ENCODE assay signal across 11 cellular contexts in the genomic region with DNA sequence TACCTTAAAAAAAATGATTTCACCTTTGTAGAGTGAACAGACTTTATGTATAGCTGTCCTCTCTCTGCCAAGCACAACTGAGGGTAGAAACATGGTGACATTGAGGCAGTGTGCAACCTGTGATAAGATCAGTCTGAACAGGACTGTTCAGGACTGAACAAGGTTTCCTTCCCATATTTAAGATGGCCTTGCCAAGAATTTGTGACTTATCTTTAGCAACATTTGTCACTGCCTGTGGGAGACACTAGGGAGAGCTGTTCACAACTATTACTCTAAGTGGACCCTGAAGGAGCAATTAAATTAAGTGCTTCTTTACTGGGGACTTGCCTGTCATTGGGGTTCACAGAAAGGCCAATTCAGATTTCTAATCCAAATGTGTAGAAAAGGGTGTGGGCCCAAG. TPM values are rescaled to one million over a fixed set of nuclear protein-coding genes. Genes with fewer than 3 reads are reported as not detected.
A peak's percentile ranks its signal among the peaks of the same experiment; 100 is the strongest.
DNase-seq lines count a peak whose midpoint lies in the region; ATAC-seq, FAIRE-seq and TF ChIP-seq lines count a peak whose summit lies in the region.
"Had no signal": no experiment of that assay in that cellular context is flagged by ENCODE, and none has a peak within 500 bp of the region (broad histone marks: within the 10 kb centered on the region; RNA-seq: fewer than 3 reads in every experiment).

No MANE protein-coding gene starts in this region.

- peak; percentile 37; the same call in 1 of the 2 replicates for TF ChIP-seq RAD21 in HCT116 (IDR thresholded peaks at IDR 0.05; ENCODE audit: low read depth)
- TF ChIP-seq RAD21 in HepG2 (CRISPR knock-in tag; IDR thresholded peaks at IDR 0.05), result no peak

- DNase-seq in GM12864 (ENCODE audit: low read depth) (peak; percentile 15), HCT116 (ENCODE audit: low read depth, low spot score) (peak; percentile 2), OCI-M1 (lab: John Stamatoyannopoulos, UW) (peak; percentile 74), HepG2 (ENCODE audit: low spot score) (no peak), HAP-1 (ENCODE audit: low spot score in 2 of 2) (no peak), activated gamma-delta T cell treated with Interleukin-2 at 50 U/mL for 16 hours (no peak)
- DNase-seq in activated T-cell treated with anti-CD3 and anti-CD28 coated beads, Interleukin-2, amount 50 U/mL, for 4 hours, result no peak

- H2AFZ ChIP-seq in HCT116 (ENCODE audit: low read depth, low read length, poor library complexity, severe bottlenecking), result no peak overlapping the region
- no peak overlapping the region for H2AFZ ChIP-seq in HepG2 (ENCODE audit: low read length)

- no peak for FAIRE-seq in HepG2 (lab: Jason Lieb, UNC)

- H3K4me1 ChIP-seq in HCT116 (ENCODE audit: control insufficient read depth in 1 of 2, insufficient read depth in 2 of 2, low read length in 2 of 2) (no peaks in the 10 kb centered on the region), HepG2 (ENCODE audit: insufficient read depth, low read length) (no peaks in the 10 kb centered on the region), HAP-1 (no peaks in the 10 kb centered on the region)

- peak; percentile 38 for TF ChIP-seq CTCF in GM12864 (IDR thresholded peaks at IDR 0.05; ENCODE audit: low read depth, low read length, missing control alignments)
- peak; percentile 9 to 36 (median 23); a peak in 3 of 6 replicates for TF ChIP-seq CTCF in HCT116 (IDR thresholded peaks at IDR 0.05 in 2 of 3, conservative IDR thresholded peaks at IDR 0.05 in 1 of 3; ENCODE audit: borderline replicate concordance in 1 of 3, insufficient read depth in 1 of 3, low read depth in 2 of 3, low read length in 2 of 3)
- no peak for TF ChIP-seq CTCF in HepG2 (CRISPR knock-in tag; IDR thresholded peaks at IDR 0.05)

- H3K4me2 ChIP-seq in HCT116 (ENCODE audit: low read length) (no peak overlapping the region), HepG2 (ENCODE audit: low read depth, low read length) (no peak overlapping the region)

- no peaks in the 10 kb centered on the region; the same call in 1 of the 2 replicates for H3K27me3 ChIP-seq in HCT116 (ENCODE audit: insufficient read depth, low read length)
- peaks cover 2 to 4% of the 10 kb centered on the region in 2 experiments; a peak in 3 of 5 replicates for H3K27me3 ChIP-seq in HepG2 (ENCODE audit: control insufficient read depth in 1 of 2, insufficient read depth in 2 of 2, low read length in 2 of 2)
- no peaks in the 10 kb centered on the region for H3K27me3 ChIP-seq in HAP-1 (ENCODE audit: low read depth)

- peak; percentile 54 for ATAC-seq in HCT116
- ATAC-seq in HepG2, result no peak
- ATAC-seq in activated T-cell treated with anti-CD3 and anti-CD28 coated beads, Interleukin-2, amount 50 U/mL, for 4 hours, result no peak
- ATAC-seq in HG03135 (IDR thresholded peaks at IDR 0.05; ENCODE audit: unreplicated experiment), result no peak

- H3K9me3 Mint-ChIP-seq in activated T-cell treated with anti-CD3 and anti-CD28 coated beads, Interleukin-2, amount 50 U/mL, for 4 hours, result peaks cover 26% of the 10 kb centered on the region

- CTCF ChIA-PET in HCT116 (lab: Charles Lee) (interaction anchor here (0.6 kb wide), 1 partner anchor 59 kb away, joined by 3 read pairs; no protein-coding TSS in a partner anchor), HepG2 (lab: Yijun Ruan, JAX; ENCODE audit: low intra/inter-chr PET ratio, low total read pairs) (no interaction called here)

- no peak for TF ChIP-seq POLR2A in HCT116 (IDR thresholded peaks at IDR 0.05; ENCODE audit: borderline replicate concordance, extremely low read depth, insufficient read depth, insufficient read length)
- TF ChIP-seq POLR2A in HepG2 (IDR thresholded peaks at IDR 0.05; ENCODE audit: insufficient read depth in 1 of 2, low read depth in 2 of 2, low read length in 2 of 2), result no peak

- no TSS peak for BruUV-seq in HCT116 (replicated peaks; lab: Mats Ljungman, UMichigan)
- no TSS peak for BruUV-seq in HepG2 (replicated peaks; lab: Mats Ljungman, UMichigan)

- POLR2A ChIA-PET in HCT116 (lab: Charles Lee) (no interaction called here), HepG2 (lab: Yijun Ruan, JAX) (no interaction called here)

- H3K36me3 Mint-ChIP-seq in activated T-cell treated with anti-CD3 and anti-CD28 coated beads, Interleukin-2, amount 50 U/mL, for 4 hours (ENCODE audit: insufficient read depth), result no peaks in the 10 kb centered on the region

- H4K20me1 ChIP-seq in HCT116 (ENCODE audit: insufficient read depth), result no peaks in the 10 kb centered on the region
- no peaks in the 10 kb centered on the region for H4K20me1 ChIP-seq in HepG2 (ENCODE audit: insufficient read depth, low read length)

- H3K4me3 ChIP-seq in GM12864 (ENCODE audit: low read depth, low read length) (no peak overlapping the region), HCT116 (replicated peaks in 1 of 2; ENCODE audit: low read depth in 1 of 2, low read length in 2 of 2) (no peak overlapping the region), HepG2 (replicated peaks in 1 of 3; ENCODE audit: insufficient read depth in 1 of 3, low read depth in 2 of 3, low read length in 3 of 3) (no peak overlapping the region), HAP-1 (no peak overlapping the region)
- H3K4me3 ChIP-seq: coronary artery had no signal

- H3K27ac ChIP-seq in HCT116 (ENCODE audit: low read depth, low read length), result no peak overlapping the region
- H3K27ac ChIP-seq in HepG2 (ENCODE audit: extremely low read length, insufficient read depth, low read length), result no peak overlapping the region
- H3K27ac ChIP-seq: coronary artery had no signal

- intact Hi-C loops in HCT116 (cut with micrococcal nuclease), result no loop called here
- intact Hi-C loops in HepG2 (cut with micrococcal nuclease; ENCODE audit: unreplicated experiment), result no loop called here

- no peaks in the 10 kb centered on the region for H3K9me2 ChIP-seq in HCT116 (ENCODE audit: insufficient read depth)

- H3K36me3 ChIP-seq in HCT116 (ENCODE audit: control insufficient read depth in 1 of 2, insufficient read depth in 2 of 2, low read length in 2 of 2) (no peaks in the 10 kb centered on the region), HepG2 (replicated peaks in 1 of 2; ENCODE audit: control insufficient read depth in 1 of 2, insufficient read depth in 2 of 2, low read length in 2 of 2) (no peaks in the 10 kb centered on the region), HAP-1 (replicated peaks) (no peaks in the 10 kb centered on the region)

- no peaks in the 10 kb centered on the region for H3K79me2 ChIP-seq in HCT116 (ENCODE audit: insufficient read depth, low read length)
- no peaks in the 10 kb centered on the region for H3K79me2 ChIP-seq in HepG2 (ENCODE audit: insufficient read depth, low read length)

- H3K9me3 ChIP-seq in HCT116 (ENCODE audit: control insufficient read depth in 1 of 2, insufficient read depth in 1 of 2, low read depth in 1 of 2, low read length in 2 of 2) (no peaks in the 10 kb centered on the region), HepG2 (ENCODE audit: low read length) (no peaks in the 10 kb centered on the region), HAP-1 (no peaks in the 10 kb centered on the region; the same call in 1 of the 2 replicates)

- no peaks in the 10 kb centered on the region for H3K4me1 Mint-ChIP-seq in activated T-cell treated with anti-CD3 and anti-CD28 coated beads, Interleukin-2, amount 50 U/mL, for 4 hours (ENCODE audit: low read depth)

- H3K27me3 Mint-ChIP-seq in activated T-cell treated with anti-CD3 and anti-CD28 coated beads, Interleukin-2, amount 50 U/mL, for 4 hours (ENCODE audit: low read depth), result peaks cover 9% of the 10 kb centered on the region

- RAD21 ChIA-PET in HCT116 (lab: Charles Lee; ENCODE audit: low non-redundant PET in 1 of 2, low total read pairs in 2 of 2, uncharacterized antibody in 2 of 2, unreplicated experiment in 2 of 2), result no interaction called here

- TF ChIP-seq EP300 in HepG2 (IDR thresholded peaks at IDR 0.05; ENCODE audit: low read depth in 2 of 2, low read length in 2 of 2), result no peak
- TF ChIP-seq EP300 in HepG2 (CRISPR knock-in tag; IDR thresholded peaks at IDR 0.05; ENCODE audit: borderline replicate concordance), result no peak

- no peak overlapping the region for H3K4me3 Mint-ChIP-seq in activated T-cell treated with anti-CD3 and anti-CD28 coated beads, Interleukin-2, amount 50 U/mL, for 4 hours

- no peak overlapping the region for H3K9ac ChIP-seq in HCT116 (ENCODE audit: low read length)
- no peak overlapping the region for H3K9ac ChIP-seq in HepG2 (ENCODE audit: insufficient read depth, low read depth, low read length)

- in situ Hi-C loops in HepG2 (cut with HindIII; ENCODE audit: extremely low pct_ligation_motif_present, low pct_unique_long_range_greater_than_20kb) (no loop called here), HAP-1 (cut with MboI; ENCODE audit: low sequenced_read_pairs) (no loop called here)

TF ChIP-seq in HCT116, 20 proteins besides CTCF, POLR2A, EP300 and RAD21 (continues in another document):
- TF ChIP-seq SP1 (IDR thresholded peaks at IDR 0.05; ENCODE audit: low read depth) (no peak), ZFX (IDR thresholded peaks at IDR 0.05) (no peak)

TF ChIP-seq in HepG2, 621 proteins besides CTCF, POLR2A, EP300 and RAD21 (continues in another document):
- peak; percentile 29; the same call in 1 of the 2 replicates for TF ChIP-seq STAG1 (CRISPR knock-in tag; IDR thresholded peaks at IDR 0.05)

RNA-seq across cellular contexts. Expression of a gene that starts 6.7 kb away (rescaled TPM):
- not detected for total RNA-seq in HCT116 (2021; ENCODE audit: unreplicated experiment)
- polyA plus RNA-seq in HCT116 (2012), result 0.07 TPM in 1 of 2 replicates, not detected in the other
- not detected in 2 replicates for total RNA-seq in HepG2 (2016; rRNA removed; fragmentation: Illumina TruSeq; extraction: Trizol)
- not detected in 2 replicates for total RNA-seq in HepG2 (2016; cell fraction: cytosol; rRNA removed; fragmentation: Illumina TruSeq; extraction: Trizol; ENCODE audit: low read depth)
- total RNA-seq in HepG2 (2016; cell fraction: insoluble cytoplasmic fraction; rRNA removed; fragmentation: Illumina TruSeq; extraction: Trizol), result not detected in 2 replicates
- not detected in 2 replicates for total RNA-seq in HepG2 (2016; cell fraction: membrane; rRNA removed; fragmentation: Illumina TruSeq; extraction: Trizol)
- total RNA-seq in HepG2 (2016; cell fraction: nucleus; rRNA removed; fragmentation: Illumina TruSeq; extraction: Trizol), result not detected in 2 replicates
- polyA plus RNA-seq in HepG2 (2011; rRNA removed), result not detected in 2 replicates
- polyA plus RNA-seq in HepG2 (2011; cell fraction: cytosol; rRNA removed), result not detected in 2 replicates
- 0.14 TPM in 1 of 2 replicates, not detected in the other for polyA plus RNA-seq in HepG2 (2011; cell fraction: nucleus; rRNA removed)
- not detected in 2 replicates for polyA plus RNA-seq in HepG2 (2012)
- polyA plus RNA-seq in HepG2 (2016; cell fraction: cytosol; fragmentation: Illumina TruSeq; extraction: Trizol; ENCODE audit: low read depth), result not detected in 2 replicates
- not detected in 2 replicates for polyA plus RNA-seq in HepG2 (2016; cell fraction: insoluble cytoplasmic fraction; fragmentation: Illumina TruSeq; extraction: Trizol; ENCODE audit: low read depth)
- polyA plus RNA-seq in HepG2 (2016; cell fraction: membrane; fragmentation: Illumina TruSeq; extraction: Trizol; ENCODE audit: low read depth), result not detected in 2 replicates
- polyA plus RNA-seq in HepG2 (2016; cell fraction: nucleus; fragmentation: Illumina TruSeq; extraction: Trizol; ENCODE audit: insufficient read depth, low read depth), result not detected in 2 replicates
- polyA minus RNA-seq in HepG2 (2011; rRNA and poly(A)+ RNA removed; ENCODE audit: low replicate concordance), result not detected in 2 replicates
- not detected in 2 replicates for polyA minus RNA-seq in HepG2 (2011; cell fraction: cytosol; rRNA and poly(A)+ RNA removed)
- polyA minus RNA-seq in HepG2 (2011; cell fraction: nucleus; rRNA and poly(A)+ RNA removed), result not detected in 2 replicates
- not detected for total RNA-seq in activated T-cell treated with anti-CD3 and anti-CD28 coated beads, Interleukin-2, amount 50 U/mL, for 4 hours
- total RNA-seq: H4, SK-MEL-5 had no signal

Comparison
In these comparisons a context has a peak if more than half of its experiments do, and no peak if none do; other contexts are left out.
1. DNase-seq: peak in GM12864 (single experiment), HCT116 (single experiment) and OCI-M1 (single experiment); none in HepG2 (single experiment), activated T-cell treated with anti-CD3 and anti-CD28 coated beads, Interleukin-2, amount 50 U/mL, for 4 hours (single experiment), HAP-1 (0 of 2) and activated gamma-delta T cell treated with Interleukin-2 at 50 U/mL for 16 hours (single experiment).